ENCODE assay signal across 2 cellular contexts in the genomic region with DNA sequence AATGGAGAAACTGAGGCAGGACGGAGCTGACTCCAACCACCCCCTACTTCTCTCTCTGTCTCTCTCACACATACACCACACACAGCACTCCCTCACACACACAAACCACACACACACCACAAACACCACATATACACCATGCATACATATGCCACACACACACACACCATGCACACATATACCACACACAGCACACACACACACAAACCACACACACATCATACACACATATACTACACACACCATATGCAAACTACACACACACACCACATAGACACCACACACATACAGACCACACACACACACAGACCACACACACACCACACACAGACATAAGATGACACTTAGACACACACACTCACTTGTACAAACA.
TF ChIP-seq lines count a peak whose summit lies in the region.

No MANE protein-coding gene starts in this region.

TF ChIP-seq in HEK293, 187 proteins besides CTCF, POLR2A, EP300 and RAD21 (continued from another document):
- TF ChIP-seq ZNF274 (IDR thresholded peaks at IDR 0.05; ENCODE audit: low read length) = no peak
- no peak for TF ChIP-seq ZNF274 (tag by site-specific recombination; IDR thresholded peaks at IDR 0.05; ENCODE audit: borderline replicate concordance)

TF ChIP-seq in K562, 482 proteins besides CTCF, POLR2A, EP300 and RAD21 (continued from another document):
- TF ChIP-seq, protein P1, sequence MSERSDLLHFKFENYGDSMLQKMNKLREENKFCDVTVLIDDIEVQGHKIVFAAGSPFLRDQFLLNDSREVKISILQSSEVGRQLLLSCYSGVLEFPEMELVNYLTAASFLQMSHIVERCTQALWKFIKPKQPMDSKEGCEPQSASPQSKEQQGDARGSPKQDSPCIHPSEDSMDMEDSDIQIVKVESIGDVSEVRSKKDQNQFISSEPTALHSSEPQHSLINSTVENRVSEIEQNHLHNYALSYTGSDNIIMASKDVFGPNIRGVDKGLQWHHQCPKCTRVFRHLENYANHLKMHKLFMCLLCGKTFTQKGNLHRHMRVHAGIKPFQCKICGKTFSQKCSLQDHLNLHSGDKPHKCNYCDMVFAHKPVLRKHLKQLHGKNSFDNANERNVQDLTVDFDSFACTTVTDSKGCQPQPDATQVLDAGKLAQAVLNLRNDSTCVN (CRISPR knock-in tag; IDR thresholded peaks at IDR 0.05) = peak; percentile 58; the same call in 1 of the 2 replicates
- no peak for TF ChIP-seq HDAC3 (IDR thresholded peaks at IDR 0.05; ENCODE audit: borderline replicate concordance, partially characterized antibody)
- TF ChIP-seq, protein P2, sequence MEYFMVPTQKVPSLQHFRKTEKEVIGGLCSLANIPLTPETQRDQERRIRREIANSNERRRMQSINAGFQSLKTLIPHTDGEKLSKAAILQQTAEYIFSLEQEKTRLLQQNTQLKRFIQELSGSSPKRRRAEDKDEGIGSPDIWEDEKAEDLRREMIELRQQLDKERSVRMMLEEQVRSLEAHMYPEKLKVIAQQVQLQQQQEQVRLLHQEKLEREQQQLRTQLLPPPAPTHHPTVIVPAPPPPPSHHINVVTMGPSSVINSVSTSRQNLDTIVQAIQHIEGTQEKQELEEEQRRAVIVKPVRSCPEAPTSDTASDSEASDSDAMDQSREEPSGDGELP (CRISPR knock-in tag; IDR thresholded peaks at IDR 0.05; ENCODE audit: borderline replicate concordance) = no peak
